ENCODE assay signal across 6 cellular contexts in the genomic region with DNA sequence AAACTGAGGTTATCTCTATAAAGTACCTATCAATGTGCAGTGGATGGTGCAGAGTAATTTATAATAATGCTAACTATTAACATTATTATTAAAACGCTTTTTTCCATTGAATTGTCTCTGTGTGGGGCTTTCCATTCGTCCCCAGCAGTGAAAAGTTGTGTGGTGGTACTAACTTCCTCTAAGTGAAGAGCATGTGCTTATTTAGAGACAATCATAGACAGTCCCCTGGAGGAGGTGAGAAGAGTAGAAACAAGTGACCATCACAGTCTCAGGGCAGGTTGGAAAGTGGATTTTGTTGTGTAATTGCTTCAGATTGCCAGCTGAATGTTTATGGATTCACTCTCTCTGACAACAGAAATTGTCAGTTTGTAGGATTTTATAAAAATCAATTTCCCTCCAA. TPM values are rescaled to one million over a fixed set of nuclear protein-coding genes. Genes with fewer than 3 reads are reported as not detected.
"Had no signal": no experiment of that assay in that cellular context is flagged by ENCODE, and none has a peak within 500 bp of the region (broad histone marks: within the 10 kb centered on the region; RNA-seq: fewer than 3 reads in every experiment).

No MANE protein-coding gene starts in this region.

RNA-seq across cellular contexts. Expression of gene OR2A42, which starts 8.4 kb away (rescaled TPM):
- total RNA-seq: H1, H4, H7, H9, HFFc6 had no signal
- polyA plus RNA-seq: H1 had no signal

RNA-seq across cellular contexts. Expression of gene OR2A7, which starts 33.6 kb away (rescaled TPM):
- total RNA-seq: GM23248, H4, HFFc6 had no signal

RNA-seq across cellular contexts. Expression of gene ARHGEF35, which starts 35.4 kb away (rescaled TPM):
- total RNA-seq: HFFc6 had no signal

RNA-seq across cellular contexts. Expression of gene CTAGE8, which starts 38.1 kb away (rescaled TPM):
- total RNA-seq: GM23248, H1, H7, HFFc6 had no signal
- polyA plus RNA-seq: GM23248, H1 had no signal

RNA-seq across cellular contexts. Expression of gene CTAGE4, which starts 47.8 kb away (rescaled TPM):
- total RNA-seq: GM23248, HFFc6 had no signal
